7 cellular contexts compared by ENCODE assay signal in genomic region chr4:41909136-41909535, GRCh38. TPM values are rescaled to one million over a fixed set of nuclear protein-coding genes. Genes with fewer than 3 reads are reported as not detected.
DNase-seq lines count a peak whose midpoint lies in the region; TF ChIP-seq lines count a peak whose summit lies in the region.
"Not testable (repeated sequence)": the region's sequence is repeated elsewhere in the genome, so short reads cannot be mapped to it uniquely, and the experiment has no call there.

No MANE protein-coding gene starts in this region.

- H4K8ac ChIP-seq in mesendoderm (ENCODE audit: low read depth, low read length): not testable (repeated sequence)

- not testable (repeated sequence) for H3K9ac ChIP-seq in mesendoderm (ENCODE audit: low read length)

- H4K5ac ChIP-seq in mesendoderm (ENCODE audit: low read length): not testable (repeated sequence)

- not testable (repeated sequence) for H3K79me2 ChIP-seq in mesendoderm (ENCODE audit: control insufficient read depth, insufficient read depth, low read length)

- H3K36me3 Mint-ChIP-seq in Calu3 (ENCODE audit: insufficient read depth, unreplicated experiment): not testable (repeated sequence)

- not testable (repeated sequence) for H3K23ac ChIP-seq in mesendoderm (ENCODE audit: low read length)

- not testable (repeated sequence) for H3K4me3 ChIP-seq in epithelial cell of esophagus (ENCODE audit: low read length); mesendoderm (ENCODE audit: low read length)

- not testable (repeated sequence) for H3K27me3 Mint-ChIP-seq in Calu3 (ENCODE audit: unreplicated experiment)

- DNase-seq in Calu3: peak; percentile 32
- DNase-seq in H4 (ENCODE audit: low spot score): peak; percentile 32
- peak; percentile 56 for DNase-seq in M059J (ENCODE audit: low read depth)
- DNase-seq in amniotic epithelial cell (ENCODE audit: low read depth): peak; percentile 21
- peak; percentile 15 for DNase-seq in epithelial cell of esophagus (ENCODE audit: low read depth)
- DNase-seq in iris pigment epithelial cell (ENCODE audit: low read depth): peak; percentile 31
- DNase-seq in mesendoderm: peak; percentile 45

- intact Hi-C loops in Calu3 (cut with micrococcal nuclease; ENCODE audit: unreplicated experiment): not testable (repeated sequence)

- not testable (repeated sequence) for H3K27me3 ChIP-seq in mesendoderm (ENCODE audit: insufficient read depth, low read length, poor library complexity)

- not testable (repeated sequence) for H2BK5ac ChIP-seq in mesendoderm (ENCODE audit: low read length)

- H3K79me1 ChIP-seq in mesendoderm (ENCODE audit: low read length): not testable (repeated sequence)

- not testable (repeated sequence) for H3K4me1 ChIP-seq in mesendoderm (ENCODE audit: control insufficient read depth, low read depth, low read length)

- not testable (repeated sequence) for H3K56ac ChIP-seq in mesendoderm (ENCODE audit: low read length)

- H3K4me2 ChIP-seq in mesendoderm (ENCODE audit: low read length): not testable (repeated sequence)

- not testable (repeated sequence) for H2BK15ac ChIP-seq in mesendoderm (replicated peaks; ENCODE audit: low read depth)

- H3K4me1 Mint-ChIP-seq in Calu3 (ENCODE audit: low read depth, unreplicated experiment): peaks cover 16% of the 10 kb centered on the region

- not testable (repeated sequence) for H2BK120ac ChIP-seq in mesendoderm (ENCODE audit: low read depth, low read length)

- H3K27ac ChIP-seq in mesendoderm (ENCODE audit: low read depth, low read length): not testable (repeated sequence)

- not testable (repeated sequence) for H2AK5ac ChIP-seq in mesendoderm (ENCODE audit: low read length)

- CTCF ChIA-PET in Calu3 (lab: Charles Lee): not testable (repeated sequence)

- H3K4ac ChIP-seq in mesendoderm (ENCODE audit: low read depth, low read length): not testable (repeated sequence)

- not testable (repeated sequence) for H3K18ac ChIP-seq in mesendoderm (ENCODE audit: low read length)

- H3K36me3 ChIP-seq in mesendoderm (ENCODE audit: control insufficient read depth, insufficient read depth, low read length): not testable (repeated sequence)

- not testable (repeated sequence) for H3K4me3 Mint-ChIP-seq in Calu3 (ENCODE audit: low read depth, unreplicated experiment)

- not testable (repeated sequence) for H3K27ac Mint-ChIP-seq in Calu3 (ENCODE audit: unreplicated experiment)

- not testable (repeated sequence) for TF ChIP-seq CTCF in Calu3 (IDR thresholded peaks at IDR 0.05; ENCODE audit: unreplicated experiment); epithelial cell of esophagus (IDR thresholded peaks at IDR 0.05; ENCODE audit: insufficient read depth, low read depth, low read length, missing control alignments)

- not testable (repeated sequence) for BruUV-seq in Calu3 (replicated peaks; lab: Mats Ljungman, UMichigan)

- no CpG with 5 or more reads among the region's 1 CpG for WGBS in mesendoderm (ENCODE audit: extremely low coverage, insufficient coverage, low lambda C conversion rate)

- H3K9me3 Mint-ChIP-seq in Calu3 (ENCODE audit: low read depth, unreplicated experiment): not testable (repeated sequence)

RNA-seq across cellular contexts. Expression of gene TMEM33, which starts 26.1 kb away (rescaled TPM):
- total RNA-seq in Calu3 (2022): 67.3 and 68.3 TPM in 2 replicates
- total RNA-seq in H4 (2014; rRNA removed; shearing (Covaris generic)): 101 and 105 TPM in 2 replicates
- total RNA-seq in M059J (2014; rRNA removed; shearing (Covaris generic)): 99.4 and 112 TPM in 2 replicates
- 71.1 TPM for polyA plus RNA-seq in mesendoderm (2013, experiment 1 of 2)
- 72.8 TPM for polyA plus RNA-seq in mesendoderm (2013, experiment 2 of 2)
